ENCODE assay signal across 15 cellular contexts in genomic region chr10:25747038-25747437, GRCh38.
"Had no signal": no experiment of that assay in that cellular context is flagged by ENCODE, and none has a peak within 500 bp of the region (broad histone marks: within the 10 kb centered on the region; RNA-seq: fewer than 3 reads in every experiment).

No MANE protein-coding gene starts in this region.

- H3K27ac Mint-ChIP-seq: activated CD4-positive, alpha-beta T cell treated with anti-CD3 and anti-CD28 coated beads for 36 hours; activated naive CD4-positive, alpha-beta T cell treated with anti-CD3 and anti-CD28 coated beads, Interleukin-2, amount 10 ng/mL, durations not matched to agents 7 days and 5 days; dendritic cell treated with granulocyte-macrophage colony-stimulating factor and Interleukin-4, amounts not matched to agents 40 ng/mL and 50 ng/mL, for 4 days; effector memory CD8-positive, alpha-beta T cell; naive thymus-derived CD4-positive, alpha-beta T cell; T-cell had no signal

- H3K27me3 ChIP-seq: brain microvascular endothelial cell, neutrophil, upper lobe of left lung had no signal

- H3K36me3 ChIP-seq: brain microvascular endothelial cell, neutrophil, upper lobe of left lung, WERI-Rb-1 had no signal

- H3K27me3 Mint-ChIP-seq: activated naive CD4-positive, alpha-beta T cell treated with anti-CD3 and anti-CD28 coated beads, Interleukin-2, amount 10 ng/mL, durations not matched to agents 7 days and 5 days; effector memory CD8-positive, alpha-beta T cell; T-cell had no signal

- H3K36me3 Mint-ChIP-seq: activated naive CD4-positive, alpha-beta T cell treated with anti-CD3 and anti-CD28 coated beads, Interleukin-2, amount 10 ng/mL, durations not matched to agents 7 days and 5 days; naive thymus-derived CD4-positive, alpha-beta T cell; T-cell had no signal

- H3K4me3 ChIP-seq: upper lobe of left lung had no signal

- DNase-seq: activated CD4-positive, alpha-beta T cell treated with anti-CD3 and anti-CD28 coated beads for 36 hours; activated CD8-positive, alpha-beta memory T cell treated with anti-CD3 and anti-CD28 coated beads for 24 hours; activated naive CD4-positive, alpha-beta T cell treated with anti-CD3 and anti-CD28 coated beads, Interleukin-2, amount 10 ng/mL, durations not matched to agents 7 days and 5 days; brain microvascular endothelial cell; cerebellar nuclear complex; effector memory CD8-positive, alpha-beta T cell; hippocampal formation; left colon; naive thymus-derived CD4-positive, alpha-beta T cell; stimulated activated naive CD4-positive, alpha-beta T cell; T-cell; upper lobe of left lung; WERI-Rb-1 had no signal

- H3K27ac ChIP-seq: brain microvascular endothelial cell, neutrophil, upper lobe of left lung, WERI-Rb-1 had no signal

- H3K9me3 Mint-ChIP-seq: activated naive CD4-positive, alpha-beta T cell treated with anti-CD3 and anti-CD28 coated beads, Interleukin-2, amount 10 ng/mL, durations not matched to agents 7 days and 5 days; dendritic cell treated with granulocyte-macrophage colony-stimulating factor and Interleukin-4, amounts not matched to agents 40 ng/mL and 50 ng/mL, for 4 days; effector memory CD8-positive, alpha-beta T cell had no signal

- H3K4me1 ChIP-seq: upper lobe of left lung had no signal

- H3K9me3 ChIP-seq: neutrophil, upper lobe of left lung had no signal

- H3K4me3 Mint-ChIP-seq: activated CD4-positive, alpha-beta T cell treated with anti-CD3 and anti-CD28 coated beads for 36 hours; activated naive CD4-positive, alpha-beta T cell treated with anti-CD3 and anti-CD28 coated beads, Interleukin-2, amount 10 ng/mL, durations not matched to agents 7 days and 5 days; dendritic cell treated with granulocyte-macrophage colony-stimulating factor and Interleukin-4, amounts not matched to agents 40 ng/mL and 50 ng/mL, for 4 days; effector memory CD8-positive, alpha-beta T cell; naive thymus-derived CD4-positive, alpha-beta T cell; T-cell had no signal

- H3K4me1 Mint-ChIP-seq: activated CD4-positive, alpha-beta T cell treated with anti-CD3 and anti-CD28 coated beads for 36 hours; activated naive CD4-positive, alpha-beta T cell treated with anti-CD3 and anti-CD28 coated beads, Interleukin-2, amount 10 ng/mL, durations not matched to agents 7 days and 5 days; naive thymus-derived CD4-positive, alpha-beta T cell; T-cell had no signal
